Comparison of ENCODE assay signal across 9 cellular contexts in the genomic region with DNA sequence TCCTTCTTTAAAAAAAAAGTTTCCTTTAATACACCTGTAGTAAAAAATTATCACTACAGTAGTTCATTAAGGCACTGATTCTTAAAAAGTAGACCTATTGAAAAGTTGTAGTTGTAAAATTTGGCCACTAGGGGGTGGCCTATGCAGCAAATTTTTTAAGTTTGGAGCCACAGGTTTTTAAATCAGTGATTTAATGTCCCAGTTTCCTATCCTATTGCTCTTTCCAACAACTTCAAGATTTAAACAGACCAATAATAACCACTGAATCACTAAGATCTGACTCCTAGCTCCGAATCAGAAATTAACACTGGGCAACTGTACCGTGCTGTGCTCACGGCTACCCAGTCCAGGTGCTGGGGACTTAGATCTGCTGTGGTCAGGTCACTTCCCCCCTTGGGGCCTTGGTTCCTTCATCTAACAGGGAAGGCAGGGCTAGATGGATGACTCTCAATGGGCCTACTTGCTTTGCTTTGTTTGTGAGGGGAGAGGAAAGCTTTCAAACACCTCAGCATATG.
DNase-seq lines count a peak whose midpoint lies in the region; ATAC-seq and TF ChIP-seq lines count a peak whose summit lies in the region.
"Had no signal": no experiment of that assay in that cellular context is flagged by ENCODE, and none has a peak within 500 bp of the region (broad histone marks: within the 10 kb centered on the region; RNA-seq: fewer than 3 reads in every experiment).

No MANE protein-coding gene starts in this region.

- peak overlapping the region in 2 of 8 donors; percentile 16 to 22 for H3K4me3 Mint-ChIP-seq in naive B cell
- H3K4me3 Mint-ChIP-seq: central memory CD8-positive, alpha-beta T cell had no signal

- peaks cover 4 to 9% (median 5%) of the 10 kb centered on the region in 3 donors for H3K4me1 Mint-ChIP-seq in naive B cell
- H3K4me1 Mint-ChIP-seq: central memory CD8-positive, alpha-beta T cell had no signal

- H3K4me3 ChIP-seq in epithelial cell of proximal tubule (ENCODE audit: low read depth, low read length), result no peak overlapping the region

- H3K36me3 Mint-ChIP-seq in naive B cell, result peaks cover 7 to 18% of the 10 kb centered on the region in 2 donors
- H3K36me3 Mint-ChIP-seq in activated naive CD4-positive, alpha-beta T cell treated with anti-CD3 and anti-CD28 coated beads, Interleukin-2, amount 50 U/mL, for 72 hours, result no peaks in the 10 kb centered on the region

- H3K27ac ChIP-seq in RWPE1, result no peak overlapping the region

- H3K9me3 Mint-ChIP-seq in naive B cell, result no peaks in the 10 kb centered on the region
- no peaks in the 10 kb centered on the region for H3K9me3 Mint-ChIP-seq in activated naive CD4-positive, alpha-beta T cell treated with anti-CD3 and anti-CD28 coated beads, Interleukin-2, amount 50 U/mL, for 72 hours
- H3K9me3 Mint-ChIP-seq: central memory CD8-positive, alpha-beta T cell had no signal

- peak overlapping the region in 5 of 6 donors; percentile 61 to 91 (median 69) for H3K27ac Mint-ChIP-seq in naive B cell
- no peak overlapping the region for H3K27ac Mint-ChIP-seq in activated naive CD4-positive, alpha-beta T cell treated with anti-CD3 and anti-CD28 coated beads, Interleukin-2, amount 50 U/mL, for 72 hours

- ATAC-seq in HG03460 (IDR thresholded peaks at IDR 0.05; ENCODE audit: unreplicated experiment) (peak; percentile 75), naive B cell (ENCODE audit: low read depth in 2 of 2) (peak; percentile 77 to 94)
- ATAC-seq in activated naive CD4-positive, alpha-beta T cell treated with anti-CD3 and anti-CD28 coated beads, Interleukin-2, amount 50 U/mL, for 72 hours, result no peak

- TF ChIP-seq CTCF in RWPE1 (conservative IDR thresholded peaks at IDR 0.05; ENCODE audit: low read depth) (peak; percentile 79), epithelial cell of proximal tubule (conservative IDR thresholded peaks at IDR 0.05; ENCODE audit: low read depth, low read length) (peak; percentile 79)

- H3K27me3 Mint-ChIP-seq in naive B cell, result no peaks in the 10 kb centered on the region
- H3K27me3 Mint-ChIP-seq: central memory CD8-positive, alpha-beta T cell had no signal

- POLR2A ChIA-PET in RWPE1 (lab: Yijun Ruan, JAX; ENCODE audit: low non-redundant PET), result no interaction called here

- DNase-seq in NCI-H526 (lab: John Stamatoyannopoulos, UW), result peak; percentile 6 to 45
- DNase-seq in NCI-H526 treated with DMSO at 0.1 percent for 48 hours (lab: John Stamatoyannopoulos, UW), result no peak
- DNase-seq in RWPE1 (ENCODE audit: low spot score), result peak; percentile 35
- peak; percentile 20 for DNase-seq in epithelial cell of proximal tubule (ENCODE audit: low read depth)
- peak; percentile 33 for DNase-seq in naive B cell
- DNase-seq in activated naive CD4-positive, alpha-beta T cell treated with anti-CD3 and anti-CD28 coated beads, Interleukin-2, amount 50 U/mL, for 72 hours (ENCODE audit: low spot score in 2 of 2), result no peak
- no peak for DNase-seq in 8988T

- CTCF ChIA-PET in RWPE1 (lab: Yijun Ruan, JAX), result interaction anchor here (0.6 to 1.6 kb wide), 11 partner anchors 10 to 951 kb away, joined by 3 to 5 read pairs (median 3); no protein-coding TSS in a partner anchor

Comparison
In these comparisons a context has a peak if more than half of its experiments do, and no peak if none do; other contexts are left out.
1. DNase-seq: peak in NCI-H526 (2 of 2), RWPE1 (single experiment), epithelial cell of proximal tubule (single experiment) and naive B cell (single experiment); none in NCI-H526 treated with DMSO at 0.1 percent for 48 hours (single experiment), activated naive CD4-positive, alpha-beta T cell treated with anti-CD3 and anti-CD28 coated beads, Interleukin-2, amount 50 U/mL, for 72 hours (0 of 2) and 8988T (single experiment).
2. ATAC-seq: peak in HG03460 (single experiment) and naive B cell (2 of 2); none in activated naive CD4-positive, alpha-beta T cell treated with anti-CD3 and anti-CD28 coated beads, Interleukin-2, amount 50 U/mL, for 72 hours (0 of 2).
3. H3K27ac Mint-ChIP-seq: peak in naive B cell (5 of 6); none in activated naive CD4-positive, alpha-beta T cell treated with anti-CD3 and anti-CD28 coated beads, Interleukin-2, amount 50 U/mL, for 72 hours (0 of 2).